ENCODE assay signal across 15 cellular contexts in genomic region chr4:172842759-172843158, GRCh38.
DNase-seq lines count a peak whose midpoint lies in the region; ATAC-seq and TF ChIP-seq lines count a peak whose summit lies in the region.
"Had no signal": no experiment of that assay in that cellular context is flagged by ENCODE, and none has a peak within 500 bp of the region (broad histone marks: within the 10 kb centered on the region; RNA-seq: fewer than 3 reads in every experiment).

No MANE protein-coding gene starts in this region.

- H2BK120ac ChIP-seq in neuronal stem cell (ENCODE audit: low read depth, low read length), result no peak overlapping the region

- no peak overlapping the region for H3K14ac ChIP-seq in neuronal stem cell (ENCODE audit: low read length)

- ATAC-seq in CD4-positive, alpha-beta T cell (ENCODE audit: poor library complexity), result no peak
- ATAC-seq: CD8-positive, alpha-beta T cell had no signal

- peak overlapping the region; percentile 31 for H2AFZ ChIP-seq in neuronal stem cell (ENCODE audit: low read length)

- H3K36me3 Mint-ChIP-seq in CD4-positive, alpha-beta T cell (ENCODE audit: low read depth), result no peaks in the 10 kb centered on the region
- H3K36me3 Mint-ChIP-seq: CD8-positive, alpha-beta T cell had no signal

- intact Hi-C loops in esophagus muscularis mucosa (cut with DNase I), result no loop called here
- intact Hi-C loops in CD4-positive, alpha-beta T cell (cut with DNase I, micrococcal nuclease), result no loop called here

- no peak for TF ChIP-seq CTCF in esophagus muscularis mucosa (IDR thresholded peaks at IDR 0.05)
- TF ChIP-seq CTCF in CD4-positive, alpha-beta T cell (IDR thresholded peaks at IDR 0.05), result no peak

- in situ Hi-C loops in HAP-1 (cut with MboI; ENCODE audit: low sequenced_read_pairs), result loop anchor here (25.0 kb wide), 2 partner anchors 605 to 980 kb away; no protein-coding TSS in a partner anchor

- DNase-seq in HAP-1 (ENCODE audit: low spot score in 2 of 2) (peak; percentile 59 to 73), NCI-H1436 treated with DMSO at 0.1 percent for 48 hours (lab: John Stamatoyannopoulos, UW) (peak; percentile 49), esophagus muscularis mucosa (ENCODE audit: extremely low spot score) (peak; percentile 31), neuronal stem cell (ENCODE audit: low spot score) (peak; percentile 46), OCI-M2 (lab: John Stamatoyannopoulos, UW; ENCODE audit: unreplicated experiment) (no peak), cerebellum (ENCODE audit: low spot score) (no peak)
- no peak for DNase-seq in CD4-positive, alpha-beta T cell
- DNase-seq: ACHN; CD8-positive, alpha-beta T cell; GOT3; KBM-7; NCI-H1417 treated with DMSO at 0.1 percent for 48 hours; SJCRH30 had no signal

- H3K27ac ChIP-seq in esophagus muscularis mucosa (replicated peaks in 1 of 4) (no peak overlapping the region), neuronal stem cell (replicated peaks; ENCODE audit: low read length) (peak overlapping the region; percentile 69)
- H3K27ac ChIP-seq in CD4-positive, alpha-beta T cell (ENCODE audit: low read depth, low read length), result no peak overlapping the region
- H3K27ac ChIP-seq: RWPE1, SJCRH30 had no signal

- peaks cover 10% of the 10 kb centered on the region for H3K27me3 Mint-ChIP-seq in CD4-positive, alpha-beta T cell
- H3K27me3 Mint-ChIP-seq: B cell had no signal

- H2BK12ac ChIP-seq in neuronal stem cell (ENCODE audit: low read length), result no peak overlapping the region

- H3K4ac ChIP-seq in neuronal stem cell (ENCODE audit: low read length), result no peak overlapping the region

- H3K4me3 Mint-ChIP-seq in CD4-positive, alpha-beta T cell, result no peak overlapping the region
- H3K4me3 Mint-ChIP-seq: B cell; CD8-positive, alpha-beta T cell had no signal

- H2AK5ac ChIP-seq in neuronal stem cell (ENCODE audit: low read depth, low read length), result no peak overlapping the region

- H3K36me3 ChIP-seq in HAP-1 (replicated peaks) (no peaks in the 10 kb centered on the region), esophagus muscularis mucosa (no peaks in the 10 kb centered on the region), neuronal stem cell (replicated peaks in 1 of 2; ENCODE audit: control insufficient read depth in 2 of 2, insufficient read depth in 2 of 2, low read length in 2 of 2) (no peaks in the 10 kb centered on the region)
- H3K36me3 ChIP-seq: SJCRH30 had no signal

- TF ChIP-seq POLR2A in esophagus muscularis mucosa (IDR thresholded peaks at IDR 0.05; ENCODE audit: low read depth), result no peak

- TF ChIP-seq EP300 in esophagus muscularis mucosa (IDR thresholded peaks at IDR 0.05), result no peak

- no peak overlapping the region for H4K8ac ChIP-seq in neuronal stem cell (ENCODE audit: low read depth, low read length)

- no peaks in the 10 kb centered on the region for H3K9me3 Mint-ChIP-seq in CD4-positive, alpha-beta T cell
- H3K9me3 Mint-ChIP-seq: CD8-positive, alpha-beta T cell had no signal

- no peak overlapping the region for H3K9ac ChIP-seq in neuronal stem cell (ENCODE audit: low read depth, low read length, poor library complexity)

- no peaks in the 10 kb centered on the region for H3K79me1 ChIP-seq in neuronal stem cell (ENCODE audit: low read depth, low read length)

- H3K4me1 Mint-ChIP-seq in CD4-positive, alpha-beta T cell (ENCODE audit: low read depth), result no peaks in the 10 kb centered on the region
- H3K4me1 Mint-ChIP-seq: B cell had no signal

- POLR2A ChIA-PET in CD4-positive, alpha-beta T cell (lab: Charles Lee), result no interaction called here

- CTCF ChIA-PET in CD4-positive, alpha-beta T cell (lab: Charles Lee), result no interaction called here

- H3K27me3 ChIP-seq in HAP-1 (ENCODE audit: low read depth) (no peaks in the 10 kb centered on the region), esophagus muscularis mucosa (no peaks in the 10 kb centered on the region), neuronal stem cell (ENCODE audit: control insufficient read depth in 3 of 3, insufficient read depth in 3 of 3, low read depth in 1 of 3, low read length in 3 of 3) (no peaks in the 10 kb centered on the region)
- H3K27me3 ChIP-seq in CD4-positive, alpha-beta T cell (ENCODE audit: control insufficient read depth, insufficient read depth, low read length), result no peaks in the 10 kb centered on the region
- H3K27me3 ChIP-seq: SJCRH30 had no signal

- H3K27ac Mint-ChIP-seq in CD4-positive, alpha-beta T cell, result no peak overlapping the region
- H3K27ac Mint-ChIP-seq: B cell; CD8-positive, alpha-beta T cell had no signal

- H2BK5ac ChIP-seq in neuronal stem cell (ENCODE audit: low read length), result no peak overlapping the region

- H3K4me2 ChIP-seq in neuronal stem cell (ENCODE audit: insufficient read depth, low read length, poor library complexity, severe bottlenecking), result no peak overlapping the region

- no peak overlapping the region for H3K18ac ChIP-seq in neuronal stem cell (ENCODE audit: low read length)

- H3K23ac ChIP-seq in neuronal stem cell (ENCODE audit: low read depth, low read length, poor library complexity), result no peak overlapping the region

- H3K9me3 ChIP-seq in HAP-1, result no peaks in the 10 kb centered on the region
- no peaks in the 10 kb centered on the region for H3K9me3 ChIP-seq in esophagus muscularis mucosa
- H3K9me3 ChIP-seq in neuronal stem cell (replicated peaks in 1 of 2; ENCODE audit: control insufficient read depth in 2 of 2, insufficient read depth in 1 of 2, low read depth in 1 of 2, low read length in 2 of 2), result peaks cover 2 to 10% of the 10 kb centered on the region in 2 donors
- no peaks in the 10 kb centered on the region for H3K9me3 ChIP-seq in CD4-positive, alpha-beta T cell (ENCODE audit: control insufficient read depth, low read length)
- H3K9me3 ChIP-seq: SJCRH30 had no signal

- H3K4me1 ChIP-seq in HAP-1 (peaks cover 5% of the 10 kb centered on the region), esophagus muscularis mucosa (peaks cover 0 to 17% (median 4%) of the 10 kb centered on the region in 4 donors), neuronal stem cell (ENCODE audit: control insufficient read depth in 2 of 2, insufficient read depth in 1 of 2, low read depth in 1 of 2, low read length in 2 of 2) (peaks cover 9 to 12% of the 10 kb centered on the region in 2 donors)
- H3K4me1 ChIP-seq: SJCRH30 had no signal

- H3K4me3 ChIP-seq in HAP-1 (no peak overlapping the region), esophagus muscularis mucosa (no peak overlapping the region), neuronal stem cell (ENCODE audit: low read length in 2 of 2) (peak overlapping the region in 1 of 2 donors; percentile 14)
- H3K4me3 ChIP-seq: SJCRH30 had no signal

- no peak overlapping the region for H4K91ac ChIP-seq in neuronal stem cell (ENCODE audit: low read depth, low read length, poor library complexity)

- WGBS in esophagus muscularis mucosa, result 83% methylated on average over 4 of the region's 4 CpGs
- no CpG with 5 or more reads among the region's 4 CpGs for WGBS in neuronal stem cell (ENCODE audit: extremely low coverage in 2 of 2, insufficient read length in 2 of 2, insufficient replicate concordance in 1 of 2), 2 donors

- no peak overlapping the region for H2BK15ac ChIP-seq in neuronal stem cell (ENCODE audit: low read length)

Comparison
In these comparisons a context has a peak if more than half of its experiments do, and no peak if none do; other contexts are left out.
1. DNase-seq: peak in HAP-1 (2 of 2), NCI-H1436 treated with DMSO at 0.1 percent for 48 hours (single experiment), esophagus muscularis mucosa (single experiment) and neuronal stem cell (single experiment); none in OCI-M2 (single experiment), CD4-positive, alpha-beta T cell (0 of 10) and cerebellum (single experiment).